Comparison of ENCODE assay signal across 27 cellular contexts in genomic region chr2:38248707-38249106, GRCh38.
DNase-seq lines count a peak whose midpoint lies in the region; ATAC-seq, FAIRE-seq and TF ChIP-seq lines count a peak whose summit lies in the region.
"Had no signal": no experiment of that assay in that cellular context is flagged by ENCODE, and none has a peak within 500 bp of the region (broad histone marks: within the 10 kb centered on the region; RNA-seq: fewer than 3 reads in every experiment).

No MANE protein-coding gene starts in this region.

- TF ChIP-seq RAD21 in HepG2 (CRISPR knock-in tag; IDR thresholded peaks at IDR 0.05), result no peak

- no peak for FAIRE-seq in HepG2 (lab: Jason Lieb, UNC)
- peak; percentile 27 for FAIRE-seq in urothelium cell line (lab: Jason Lieb, UNC)
- FAIRE-seq: A204.1, GM12878, GM12892, GM18507 had no signal

- WGBS in HepG2 (ENCODE audit: low lambda C conversion rate), result 15% methylated on average over 2 of the region's 2 CpGs
- 78% methylated on average over 2 of the region's 2 CpGs for WGBS in right lobe of liver (ENCODE audit: insufficient coverage, low coverage, low lambda C conversion rate, missing lambda C conversion rate)

- H3K36me3 ChIP-seq in HepG2 (replicated peaks in 1 of 2; ENCODE audit: control insufficient read depth in 1 of 2, insufficient read depth in 2 of 2, low read length in 2 of 2) (no peaks in the 10 kb centered on the region), right lobe of liver (no peaks in the 10 kb centered on the region)
- H3K36me3 ChIP-seq: BE2C, BLaER1 had no signal

- H3K4me1 Mint-ChIP-seq in effector memory CD8-positive, alpha-beta T cell (ENCODE audit: low read depth in 2 of 2), result no peaks in the 10 kb centered on the region
- H3K4me1 Mint-ChIP-seq: CD4-positive, alpha-beta memory T cell; CD4-positive, CD25-positive, alpha-beta regulatory T cell; CD8-positive, alpha-beta memory T cell had no signal

- ATAC-seq in HepG2 (no peak), right lobe of liver (no peak), Right ventricle myocardium superior (ENCODE audit: poor library complexity) (no peak)
- ATAC-seq in effector memory CD8-positive, alpha-beta T cell (replicated peaks), result no peak
- ATAC-seq: GM12878 had no signal

- no peak overlapping the region for H3K4me3 ChIP-seq in HepG2 (replicated peaks in 1 of 3; ENCODE audit: insufficient read depth in 1 of 3, low read depth in 2 of 3, low read length in 3 of 3)
- no peak overlapping the region for H3K4me3 ChIP-seq in right lobe of liver
- H3K4me3 ChIP-seq: BLaER1, GM12878 had no signal

- no peak for TF ChIP-seq CTCF in HepG2 (CRISPR knock-in tag; IDR thresholded peaks at IDR 0.05)
- TF ChIP-seq CTCF in right lobe of liver (IDR thresholded peaks at IDR 0.05), result no peak

- no peaks in the 10 kb centered on the region for H3K79me2 ChIP-seq in HepG2 (ENCODE audit: insufficient read depth, low read length)

- BruUV-seq in HepG2 (replicated peaks; lab: Mats Ljungman, UMichigan), result no TSS peak

- no peaks in the 10 kb centered on the region for H3K9me3 ChIP-seq in HepG2 (ENCODE audit: low read length)
- H3K9me3 ChIP-seq in right lobe of liver, result no peaks in the 10 kb centered on the region
- H3K9me3 ChIP-seq: BE2C, BLaER1 had no signal

- no peaks in the 10 kb centered on the region for H4K20me1 ChIP-seq in HepG2 (ENCODE audit: insufficient read depth, low read length)
- H4K20me1 ChIP-seq: BLaER1 had no signal

- no peak for TF ChIP-seq POLR2A in HepG2 (IDR thresholded peaks at IDR 0.05; ENCODE audit: insufficient read depth in 1 of 2, low read depth in 2 of 2, low read length in 2 of 2)
- no peak for TF ChIP-seq POLR2A in right lobe of liver (IDR thresholded peaks at IDR 0.05)

- DNase-seq in HepG2 (ENCODE audit: low spot score), result no peak
- no peak for DNase-seq in right lobe of liver
- peak; percentile 2 for DNase-seq in ecto neural progenitor cell (ENCODE audit: low spot score)
- no peak for DNase-seq in urothelium cell line (ENCODE audit: low spot score)
- no peak for DNase-seq in effector memory CD8-positive, alpha-beta T cell
- DNase-seq in Right ventricle myocardium superior, result no peak
- DNase-seq: 8988T; ACHN; BE2C; C1 segment of cervical spinal cord; CD4-positive, alpha-beta memory T cell; CD4-positive, CD25-positive, alpha-beta regulatory T cell; CD8-positive, alpha-beta memory T cell; COR-L47; DMS 273 treated with DMSO at 0.1 percent for 48 hours; DMS153; DMS53; DMS79; DND-41; EL; GDM1 had no signal

- POLR2A ChIA-PET in HepG2 (lab: Yijun Ruan, JAX), result no interaction called here

- no peak overlapping the region for H3K4me2 ChIP-seq in HepG2 (ENCODE audit: low read depth, low read length)
- H3K4me2 ChIP-seq: BLaER1 had no signal

- H2AFZ ChIP-seq in HepG2 (ENCODE audit: low read length), result no peak overlapping the region

- H3K27me3 Mint-ChIP-seq in effector memory CD8-positive, alpha-beta T cell, result no peaks in the 10 kb centered on the region
- H3K27me3 Mint-ChIP-seq: CD4-positive, alpha-beta memory T cell had no signal

- in situ Hi-C loops in HepG2 (cut with HindIII; ENCODE audit: extremely low pct_ligation_motif_present, low pct_unique_long_range_greater_than_20kb), result no loop called here

- H3K27me3 ChIP-seq in HepG2 (ENCODE audit: control insufficient read depth in 1 of 2, insufficient read depth in 2 of 2, low read length in 2 of 2), result peaks cover 0 to 13% of the 10 kb centered on the region in 2 experiments; a peak in 1 of 5 replicates
- H3K27me3 ChIP-seq in right lobe of liver, result no peaks in the 10 kb centered on the region
- H3K27me3 ChIP-seq: BE2C, BLaER1 had no signal

- CTCF ChIA-PET in HepG2 (lab: Yijun Ruan, JAX; ENCODE audit: low intra/inter-chr PET ratio, low total read pairs), result no interaction called here

- no peaks in the 10 kb centered on the region for H3K9me3 Mint-ChIP-seq in effector memory CD8-positive, alpha-beta T cell
- H3K9me3 Mint-ChIP-seq: CD4-positive, alpha-beta memory T cell; CD4-positive, CD25-positive, alpha-beta regulatory T cell; CD8-positive, alpha-beta memory T cell had no signal

- H3K4me3 Mint-ChIP-seq in effector memory CD8-positive, alpha-beta T cell, result no peak overlapping the region
- H3K4me3 Mint-ChIP-seq: CD14-positive monocyte; CD4-positive, alpha-beta memory T cell; CD4-positive, CD25-positive, alpha-beta regulatory T cell; CD8-positive, alpha-beta memory T cell had no signal

- no peak overlapping the region for H3K27ac Mint-ChIP-seq in effector memory CD8-positive, alpha-beta T cell
- H3K27ac Mint-ChIP-seq: CD14-positive monocyte; CD4-positive, alpha-beta memory T cell; CD4-positive, CD25-positive, alpha-beta regulatory T cell had no signal

- no peaks in the 10 kb centered on the region for H3K4me1 ChIP-seq in HepG2 (ENCODE audit: insufficient read depth, low read length)
- no peaks in the 10 kb centered on the region for H3K4me1 ChIP-seq in right lobe of liver
- H3K4me1 ChIP-seq: BE2C, BLaER1 had no signal

- H3K9ac ChIP-seq in HepG2 (ENCODE audit: insufficient read depth, low read depth, low read length), result no peak overlapping the region
- H3K9ac ChIP-seq: BLaER1 had no signal

- intact Hi-C loops in HepG2 (cut with micrococcal nuclease; ENCODE audit: unreplicated experiment), result no loop called here
- intact Hi-C loops in right lobe of liver (cut with DNase I), result no loop called here
- intact Hi-C loops in Right ventricle myocardium superior (cut with DNase I), result no loop called here

- TF ChIP-seq EP300 in HepG2 (IDR thresholded peaks at IDR 0.05; ENCODE audit: low read depth in 2 of 2, low read length in 2 of 2), result no peak
- no peak for TF ChIP-seq EP300 in HepG2 (CRISPR knock-in tag; IDR thresholded peaks at IDR 0.05; ENCODE audit: borderline replicate concordance)

- peaks cover 3% of the 10 kb centered on the region for H3K36me3 Mint-ChIP-seq in effector memory CD8-positive, alpha-beta T cell (ENCODE audit: insufficient read depth)
- H3K36me3 Mint-ChIP-seq: CD4-positive, alpha-beta memory T cell; CD4-positive, CD25-positive, alpha-beta regulatory T cell; CD8-positive, alpha-beta memory T cell had no signal

- H3K27ac ChIP-seq in HepG2 (ENCODE audit: extremely low read length, insufficient read depth, low read length) (no peak overlapping the region), right lobe of liver (no peak overlapping the region)
- H3K27ac ChIP-seq: BLaER1 had no signal

TF ChIP-seq in HepG2, 621 proteins besides CTCF, POLR2A, EP300 and RAD21:
- TF ChIP-seq ATF7 (IDR thresholded peaks at IDR 0.05) (peak; percentile 78), ATF7 (CRISPR knock-in tag; IDR thresholded peaks at IDR 0.05) (no peak), CREB1 (IDR thresholded peaks at IDR 0.05) (peak; percentile 62), CREB1 (CRISPR knock-in tag; IDR thresholded peaks at IDR 0.05) (no peak), UBTF (CRISPR knock-in tag; IDR thresholded peaks at IDR 0.05) (no peak), SRSF4 (IDR thresholded peaks at IDR 0.05; ENCODE audit: low read depth, low read length, poor library complexity, severe bottlenecking) (no peak)
